Comparison of ENCODE assay signal across 8 cellular contexts in the genomic region with DNA sequence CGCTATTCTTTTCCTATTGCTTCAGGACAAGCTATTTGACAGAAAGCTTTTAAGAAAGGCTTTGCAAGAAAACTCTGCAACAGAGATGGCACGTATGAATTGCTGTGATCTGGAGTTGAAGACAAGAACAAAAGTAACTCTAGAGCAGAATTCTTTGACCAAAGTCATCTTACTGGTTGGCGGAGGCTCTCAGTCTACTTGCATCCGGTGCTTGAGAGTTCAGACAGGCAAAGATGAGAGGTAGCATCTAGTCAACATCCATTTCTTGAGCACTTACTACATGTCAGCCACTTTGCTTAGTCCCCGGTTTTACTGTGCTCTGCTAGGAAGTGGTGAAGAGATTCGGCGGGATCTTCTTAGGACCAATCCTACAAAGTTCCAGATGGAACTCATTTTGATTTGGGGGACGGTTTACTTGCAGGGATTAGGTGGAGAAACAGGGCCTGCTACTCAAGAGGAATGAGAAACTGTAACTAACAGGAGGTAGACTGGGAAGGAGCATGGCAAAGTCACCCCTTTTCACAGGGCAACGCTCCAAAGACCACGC. TPM values are rescaled to one million over a fixed set of nuclear protein-coding genes. Genes with fewer than 3 reads are reported as not detected.
DNase-seq lines count a peak whose midpoint lies in the region; ATAC-seq and TF ChIP-seq lines count a peak whose summit lies in the region.

No MANE protein-coding gene starts in this region.

- no peak for TF ChIP-seq EP300 in SK-N-SH (IDR thresholded peaks at IDR 0.05; ENCODE audit: borderline replicate concordance in 1 of 2, low read depth in 1 of 2, low read length in 1 of 2)

- H3K36me3 ChIP-seq in SK-N-SH (replicated peaks in 1 of 2; ENCODE audit: control insufficient read depth in 1 of 2, insufficient read depth in 2 of 2, low read length in 1 of 2) (peaks cover 0 to 5% of the 10 kb centered on the region in 2 experiments), osteoblast (ENCODE audit: insufficient read depth, low read length) (no peaks in the 10 kb centered on the region)

- POLR2A ChIA-PET in SK-N-SH (lab: Yijun Ruan, JAX): interaction anchor here (1.0 to 1.7 kb wide), 2 partner anchors 215 to 683 kb away, joined by 5 to 6 read pairs; no protein-coding TSS in a partner anchor

- H3K9me2 ChIP-seq in SK-N-SH: no peaks in the 10 kb centered on the region

- H3K4me1 Mint-ChIP-seq in activated CD4-positive, alpha-beta T cell treated with anti-CD3 and anti-CD28 coated beads, Interleukin-2, amount 10 ng/mL, durations not matched to agents 24 days and 14 days: peaks cover 32% of the 10 kb centered on the region

- ATAC-seq in GM21360 (IDR thresholded peaks at IDR 0.05; ENCODE audit: unreplicated experiment): no peak

- H3K27me3 ChIP-seq in SK-N-SH (ENCODE audit: insufficient read depth) (no peaks in the 10 kb centered on the region), osteoblast (ENCODE audit: insufficient read depth, low read length) (no peaks in the 10 kb centered on the region)

- peak overlapping the region; percentile 95 for H3K4me3 Mint-ChIP-seq in activated CD4-positive, alpha-beta T cell treated with anti-CD3 and anti-CD28 coated beads, Interleukin-2, amount 10 ng/mL, durations not matched to agents 24 days and 14 days

- 56% methylated on average over 10 of the region's 10 CpGs for WGBS in SK-N-SH (ENCODE audit: low lambda C conversion rate)

- CTCF ChIA-PET in SK-N-SH (lab: Yijun Ruan, JAX): interaction anchor here (0.8 to 2.5 kb wide), 3 partner anchors 9 to 25 kb away, joined by 3 to 6 read pairs (median 4); no protein-coding TSS in a partner anchor

- H4K20me1 ChIP-seq in SK-N-SH (ENCODE audit: insufficient read depth) (no peaks in the 10 kb centered on the region), osteoblast (ENCODE audit: insufficient read depth, low read length) (no peaks in the 10 kb centered on the region)

- H3K27ac ChIP-seq in SK-N-SH (ENCODE audit: low read depth in 2 of 2, low read length in 1 of 2) (peak overlapping the region; percentile 94 to 97), osteoblast (ENCODE audit: low read depth, low read length) (peak overlapping the region; percentile 99)

- H3K27ac Mint-ChIP-seq in activated CD4-positive, alpha-beta T cell treated with anti-CD3 and anti-CD28 coated beads, Interleukin-2, amount 10 ng/mL, durations not matched to agents 24 days and 14 days: peak overlapping the region; percentile 99

- no peaks in the 10 kb centered on the region for H3K9me3 ChIP-seq in SK-N-SH
- H3K9me3 ChIP-seq in osteoblast (ENCODE audit: low read depth, low read length): no peaks in the 10 kb centered on the region

- no peak for TF ChIP-seq RAD21 in SK-N-SH (IDR thresholded peaks at IDR 0.05; ENCODE audit: low read length)

- H3K9me3 Mint-ChIP-seq in activated CD4-positive, alpha-beta T cell treated with anti-CD3 and anti-CD28 coated beads, Interleukin-2, amount 10 ng/mL, durations not matched to agents 24 days and 14 days: peaks cover 20% of the 10 kb centered on the region

- intact Hi-C loops in activated CD4-positive, alpha-beta T cell treated with anti-CD3 and anti-CD28 coated beads, Interleukin-2, amount 10 ng/mL, durations not matched to agents 24 days and 14 days (cut with micrococcal nuclease): loop anchor here (1.0 to 10.0 kb wide), 7 partner anchors 19 to 369 kb away; a partner anchor contains a TSS

- peaks cover 21% of the 10 kb centered on the region for H3K36me3 Mint-ChIP-seq in activated CD4-positive, alpha-beta T cell treated with anti-CD3 and anti-CD28 coated beads, Interleukin-2, amount 10 ng/mL, durations not matched to agents 24 days and 14 days (ENCODE audit: low read depth)

- H2AFZ ChIP-seq in SK-N-SH (ENCODE audit: low read depth) (peak overlapping the region; percentile 92), osteoblast (ENCODE audit: low read length) (peak overlapping the region; percentile 98)

- H3K79me2 ChIP-seq in SK-N-SH (ENCODE audit: insufficient read depth) (peaks cover 34% of the 10 kb centered on the region), osteoblast (ENCODE audit: insufficient read depth, low read length) (peaks cover 29% of the 10 kb centered on the region)

- TF ChIP-seq CTCF in SK-N-SH (IDR thresholded peaks at IDR 0.05) (no peak), epithelial cell of proximal tubule (conservative IDR thresholded peaks at IDR 0.05; ENCODE audit: low read depth, low read length) (no peak), osteoblast (IDR thresholded peaks at IDR 0.05; ENCODE audit: extremely low read depth, low read depth, low read length) (no peak)

- H3K4me1 ChIP-seq in SK-N-SH (ENCODE audit: control insufficient read depth in 1 of 2, insufficient read depth in 2 of 2, low read depth in 1 of 2, low read length in 1 of 2): peaks cover 0 to 11% of the 10 kb centered on the region in 2 experiments; a peak in 2 of 4 replicates
- H3K4me1 ChIP-seq in osteoblast (ENCODE audit: insufficient read depth, low read length): peaks cover 10% of the 10 kb centered on the region

- H3F3A ChIP-seq in SK-N-SH (replicated peaks; ENCODE audit: insufficient read depth): peaks cover 4% of the 10 kb centered on the region

- H3K27me3 Mint-ChIP-seq in activated CD4-positive, alpha-beta T cell treated with anti-CD3 and anti-CD28 coated beads, Interleukin-2, amount 10 ng/mL, durations not matched to agents 24 days and 14 days: no peaks in the 10 kb centered on the region

- no peak for DNase-seq in activated CD4-positive, alpha-beta T cell treated with anti-CD3 and anti-CD28 coated beads, Interleukin-2, amount 10 ng/mL, durations not matched to agents 24 days and 14 days
- no peak for DNase-seq in activated CD4-positive, alpha-beta T cell treated with anti-CD3 and anti-CD28 coated beads, Interleukin-2, amount 50 U/mL, for 1 hour
- no peak for DNase-seq in SK-N-SH
- no peak for DNase-seq in epithelial cell of proximal tubule (ENCODE audit: low read depth)
- peak; percentile 57 for DNase-seq in osteoblast (ENCODE audit: insufficient read length, low spot score, missing footprints)
- DNase-seq in NCI-H128 (lab: John Stamatoyannopoulos, UW; ENCODE audit: unreplicated experiment): no peak
- no peak for DNase-seq in stimulated activated naive CD4-positive, alpha-beta T cell treated with Interleukin-2 at 50 U/mL for 16 hours (lab: John Stamatoyannopoulos, UW)

- H3K4me3 ChIP-seq in SK-N-SH (ENCODE audit: low read depth in 2 of 2, low read length in 1 of 2) (peak overlapping the region; percentile 68 to 97), epithelial cell of proximal tubule (ENCODE audit: low read depth, low read length) (peak overlapping the region; percentile 90), osteoblast (ENCODE audit: insufficient read depth, low read length) (peak overlapping the region; percentile 96)

- H3K4me2 ChIP-seq in SK-N-SH (peak overlapping the region; percentile 71), osteoblast (ENCODE audit: insufficient read depth, low read length) (peak overlapping the region; percentile 97)

- peak overlapping the region; percentile 86 for H3K9ac ChIP-seq in SK-N-SH

TF ChIP-seq in SK-N-SH, 30 proteins besides CTCF, POLR2A, EP300 and RAD21:
- TF ChIP-seq MEF2A (IDR thresholded peaks at IDR 0.05; ENCODE audit: borderline replicate concordance, low read depth) (no peak), RCOR1 (IDR thresholded peaks at IDR 0.05; ENCODE audit: low read length) (no peak), YY1 (IDR thresholded peaks at IDR 0.05; ENCODE audit: low read depth) (no peak), RFX5 (IDR thresholded peaks at IDR 0.05; ENCODE audit: low read length) (no peak), FOXJ3 (CRISPR knock-in tag; IDR thresholded peaks at IDR 0.05) (no peak), JUND (IDR thresholded peaks at IDR 0.05) (no peak), SIN3A (IDR thresholded peaks at IDR 0.05; ENCODE audit: borderline replicate concordance, low read depth, low read length) (no peak)
- TF ChIP-seq, protein P1, sequence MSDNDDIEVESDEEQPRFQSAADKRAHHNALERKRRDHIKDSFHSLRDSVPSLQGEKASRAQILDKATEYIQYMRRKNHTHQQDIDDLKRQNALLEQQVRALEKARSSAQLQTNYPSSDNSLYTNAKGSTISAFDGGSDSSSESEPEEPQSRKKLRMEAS (IDR thresholded peaks at IDR 0.05; ENCODE audit: low read depth): no peak
- TF ChIP-seq, protein P2, sequence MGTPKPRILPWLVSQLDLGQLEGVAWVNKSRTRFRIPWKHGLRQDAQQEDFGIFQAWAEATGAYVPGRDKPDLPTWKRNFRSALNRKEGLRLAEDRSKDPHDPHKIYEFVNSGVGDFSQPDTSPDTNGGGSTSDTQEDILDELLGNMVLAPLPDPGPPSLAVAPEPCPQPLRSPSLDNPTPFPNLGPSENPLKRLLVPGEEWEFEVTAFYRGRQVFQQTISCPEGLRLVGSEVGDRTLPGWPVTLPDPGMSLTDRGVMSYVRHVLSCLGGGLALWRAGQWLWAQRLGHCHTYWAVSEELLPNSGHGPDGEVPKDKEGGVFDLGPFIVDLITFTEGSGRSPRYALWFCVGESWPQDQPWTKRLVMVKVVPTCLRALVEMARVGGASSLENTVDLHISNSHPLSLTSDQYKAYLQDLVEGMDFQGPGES (IDR thresholded peaks at IDR 0.05; ENCODE audit: low read depth, low read length): no peak

RNA-seq across cellular contexts. Expression of a gene that starts 0.4 kb away (rescaled TPM):
- total RNA-seq in activated CD4-positive, alpha-beta T cell treated with anti-CD3 and anti-CD28 coated beads, Interleukin-2, amount 10 ng/mL, durations not matched to agents 24 days and 14 days: 12.0 and 15.4 TPM in 2 replicates
- 13.0 and 15.0 TPM in 2 replicates for polyA plus RNA-seq in SK-N-SH (2012; rRNA removed)
- polyA plus RNA-seq in SK-N-SH (2012; cell fraction: cytosol; rRNA removed): 17.4 and 23.0 TPM in 2 replicates
- 9.0 and 15.1 TPM in 2 replicates for polyA plus RNA-seq in SK-N-SH (2012; cell fraction: nucleus; rRNA removed)
- total RNA-seq in epithelial cell of proximal tubule: 11.4 and 11.8 TPM in 2 replicates
- 36.2 and 37.1 TPM in 2 replicates for total RNA-seq in osteoblast
